16 cellular contexts compared by ENCODE assay signal in genomic region chr15:60740787-60741354, GRCh38.
A peak's percentile ranks its signal among the peaks of the same experiment; 100 is the strongest.
DNase-seq lines count a peak whose midpoint lies in the region; ATAC-seq, FAIRE-seq and TF ChIP-seq lines count a peak whose summit lies in the region.
"Had no signal": no experiment of that assay in that cellular context is flagged by ENCODE, and none has a peak within 500 bp of the region (broad histone marks: within the 10 kb centered on the region; RNA-seq: fewer than 3 reads in every experiment).

No MANE protein-coding gene starts in this region.

- peaks cover 3% of the 10 kb centered on the region for H3K9me3 Mint-ChIP-seq in MCF 10A (ENCODE audit: unreplicated experiment)
- H3K9me3 Mint-ChIP-seq in astrocyte (ENCODE audit: unreplicated experiment) = no peaks in the 10 kb centered on the region
- peaks cover 3% of the 10 kb centered on the region for H3K9me3 Mint-ChIP-seq in stimulated activated memory B cell treated with anti-CD40 and anti-IgM and Interleukin-4, amounts not matched to agents 10 μg/mL and 1 μg/mL and 100 μg/mL, for 72 hours

- no peak overlapping the region for H3K27ac Mint-ChIP-seq in MCF 10A (ENCODE audit: low read depth, unreplicated experiment)
- no peak overlapping the region for H3K27ac Mint-ChIP-seq in astrocyte (ENCODE audit: unreplicated experiment)
- H3K27ac Mint-ChIP-seq in stimulated activated memory B cell treated with anti-CD40 and anti-IgM and Interleukin-4, amounts not matched to agents 10 μg/mL and 1 μg/mL and 100 μg/mL, for 72 hours = no peak overlapping the region
- H3K27ac Mint-ChIP-seq: GM23338 had no signal

- no peak overlapping the region for H3K9ac ChIP-seq in mammary epithelial cell (ENCODE audit: insufficient read depth, low read length)
- no peak overlapping the region for H3K9ac ChIP-seq in astrocyte (ENCODE audit: low read length)
- no peak overlapping the region for H3K9ac ChIP-seq in HepG2 (ENCODE audit: insufficient read depth, low read depth, low read length)

- TF ChIP-seq CTCF in MCF 10A (IDR thresholded peaks at IDR 0.05; ENCODE audit: unreplicated experiment) (no peak), mammary epithelial cell (conservative IDR thresholded peaks at IDR 0.05 in 1 of 2, IDR thresholded peaks at IDR 0.05 in 1 of 2; ENCODE audit: extremely low read depth in 1 of 2, insufficient read depth in 1 of 2, low read depth in 1 of 2, low read length in 2 of 2) (no peak), astrocyte (IDR thresholded peaks at IDR 0.05; ENCODE audit: insufficient read depth, low read depth, low read length) (no peak), HepG2 (CRISPR knock-in tag; IDR thresholded peaks at IDR 0.05) (no peak), GM20000 (IDR thresholded peaks at IDR 0.05; ENCODE audit: extremely low read depth, missing control alignments) (no peak)

- no peak overlapping the region for H3K27ac ChIP-seq in mammary epithelial cell (ENCODE audit: insufficient read depth, low read depth, low read length)
- H3K27ac ChIP-seq in astrocyte (ENCODE audit: low read depth, low read length) = no peak overlapping the region
- peak overlapping the region; percentile 54 for H3K27ac ChIP-seq in HepG2 (ENCODE audit: extremely low read length, insufficient read depth, low read length)
- H3K27ac ChIP-seq: testis had no signal

- no peak overlapping the region for H3K4me3 Mint-ChIP-seq in MCF 10A (ENCODE audit: unreplicated experiment)
- no peak overlapping the region for H3K4me3 Mint-ChIP-seq in astrocyte (ENCODE audit: unreplicated experiment)
- no peak overlapping the region for H3K4me3 Mint-ChIP-seq in stimulated activated memory B cell treated with anti-CD40 and anti-IgM and Interleukin-4, amounts not matched to agents 10 μg/mL and 1 μg/mL and 100 μg/mL, for 72 hours
- H3K4me3 Mint-ChIP-seq: GM23338, nephron had no signal

- 69% methylated on average over 4 of the region's 4 CpGs for WGBS in mammary epithelial cell (ENCODE audit: low coverage, missing lambda C conversion rate)
- 0% methylated on average over 3 of the region's 4 CpGs for WGBS in HepG2 (ENCODE audit: low lambda C conversion rate)

- H3K4me1 Mint-ChIP-seq in MCF 10A (ENCODE audit: insufficient read depth, unreplicated experiment) (peaks cover 7% of the 10 kb centered on the region), astrocyte (ENCODE audit: low read depth, unreplicated experiment) (peaks cover 6% of the 10 kb centered on the region)
- no peaks in the 10 kb centered on the region for H3K4me1 Mint-ChIP-seq in stimulated activated memory B cell treated with anti-CD40 and anti-IgM and Interleukin-4, amounts not matched to agents 10 μg/mL and 1 μg/mL and 100 μg/mL, for 72 hours
- H3K4me1 Mint-ChIP-seq: GM23338 had no signal

- H3K9me3 ChIP-seq in mammary epithelial cell (replicated peaks; ENCODE audit: insufficient read depth, low read length) = no peaks in the 10 kb centered on the region
- H3K9me3 ChIP-seq in astrocyte (ENCODE audit: insufficient read depth, low read depth, low read length) = no peaks in the 10 kb centered on the region
- no peaks in the 10 kb centered on the region for H3K9me3 ChIP-seq in HepG2 (ENCODE audit: low read length)
- H3K9me3 ChIP-seq: testis had no signal

- intact Hi-C loops in MCF 10A (cut with micrococcal nuclease) = no loop called here
- intact Hi-C loops in mammary epithelial cell (cut with micrococcal nuclease) = no loop called here
- intact Hi-C loops in HepG2 (cut with micrococcal nuclease; ENCODE audit: unreplicated experiment) = no loop called here

- peaks cover 2% of the 10 kb centered on the region for H3K27me3 ChIP-seq in mammary epithelial cell (ENCODE audit: insufficient read depth, low read length)
- H3K27me3 ChIP-seq in astrocyte (ENCODE audit: insufficient read depth, low read length) = no peaks in the 10 kb centered on the region
- no peaks in the 10 kb centered on the region for H3K27me3 ChIP-seq in HepG2 (ENCODE audit: control insufficient read depth in 1 of 2, insufficient read depth in 2 of 2, low read length in 2 of 2)
- H3K27me3 ChIP-seq: testis had no signal

- peak; percentile 37 for DNase-seq in MCF 10A (ENCODE audit: unreplicated experiment)
- no peak for DNase-seq in mammary epithelial cell
- peak; percentile 18 for DNase-seq in astrocyte (ENCODE audit: low read depth)
- DNase-seq in HepG2 (ENCODE audit: low spot score) = peak; percentile 34
- DNase-seq in stimulated activated CD4-positive, alpha-beta T cell treated with anti-CD3 and anti-CD28 coated beads, Interleukin-15, amount 100 ng/mL, for 24 hours = no peak
- DNase-seq in GM20000 (ENCODE audit: low spot score) = no peak
- DNase-seq: AML-193; cerebellar nuclear complex; left ventricle myocardium superior; stimulated activated CD4-positive, alpha-beta T cell treated with anti-CD3 and anti-CD28 coated beads, Interleukin-1b, Interleukin-23, amount 100 ng/mL, for 48 hours; testis had no signal

- TF ChIP-seq EP300 in HepG2 (IDR thresholded peaks at IDR 0.05; ENCODE audit: low read depth in 2 of 2, low read length in 2 of 2) = peak in 1 of 2 experiments; percentile 75; a peak in 2 of 4 replicates
- TF ChIP-seq EP300 in HepG2 (CRISPR knock-in tag; IDR thresholded peaks at IDR 0.05; ENCODE audit: borderline replicate concordance) = no peak

- TF ChIP-seq POLR2A in HepG2 (IDR thresholded peaks at IDR 0.05; ENCODE audit: insufficient read depth in 1 of 2, low read depth in 2 of 2, low read length in 2 of 2) = no peak

- TF ChIP-seq RAD21 in HepG2 (CRISPR knock-in tag; IDR thresholded peaks at IDR 0.05) = no peak

- dilution Hi-C loops in mammary epithelial cell (cut with HindIII; ENCODE audit: low sequenced_read_pairs) = no loop called here

- POLR2A ChIA-PET in MCF 10A (lab: Yijun Ruan, JAX) = interaction anchor here (1.2 kb wide), 1 partner anchor 15 kb away, joined by 3 read pairs; no protein-coding TSS in a partner anchor
- POLR2A ChIA-PET in HepG2 (lab: Yijun Ruan, JAX) = interaction anchor here (1.0 kb wide), 1 partner anchor 12 kb away, joined by 4 read pairs; no protein-coding TSS in a partner anchor

- no peaks in the 10 kb centered on the region for H4K20me1 ChIP-seq in mammary epithelial cell (ENCODE audit: insufficient read depth, low read length)
- no peaks in the 10 kb centered on the region for H4K20me1 ChIP-seq in astrocyte (ENCODE audit: insufficient read depth, low read length)
- no peaks in the 10 kb centered on the region for H4K20me1 ChIP-seq in HepG2 (ENCODE audit: insufficient read depth, low read length)

- no peaks in the 10 kb centered on the region for H3K79me2 ChIP-seq in mammary epithelial cell (ENCODE audit: insufficient read depth, low read length)
- H3K79me2 ChIP-seq in astrocyte (ENCODE audit: insufficient read depth, low read length) = no peaks in the 10 kb centered on the region
- H3K79me2 ChIP-seq in HepG2 (ENCODE audit: insufficient read depth, low read length) = no peaks in the 10 kb centered on the region

- CTCF ChIA-PET in MCF 10A (lab: Yijun Ruan, JAX) = no interaction called here
- CTCF ChIA-PET in mammary epithelial cell (lab: Charles Lee; ENCODE audit: low non-redundant PET) = no interaction called here
- CTCF ChIA-PET in HepG2 (lab: Yijun Ruan, JAX; ENCODE audit: low intra/inter-chr PET ratio, low total read pairs) = no interaction called here

- H3K4me1 ChIP-seq in mammary epithelial cell (ENCODE audit: insufficient read depth, low read length) (no peaks in the 10 kb centered on the region), astrocyte (ENCODE audit: insufficient read depth, low read length) (no peaks in the 10 kb centered on the region), HepG2 (ENCODE audit: insufficient read depth, low read length) (peaks cover 58% of the 10 kb centered on the region)
- H3K4me1 ChIP-seq: testis had no signal

- H2AFZ ChIP-seq in mammary epithelial cell (ENCODE audit: low read depth, low read length) (no peak overlapping the region), astrocyte (ENCODE audit: low read depth, low read length) (no peak overlapping the region), HepG2 (ENCODE audit: low read length) (no peak overlapping the region)
- H2AFZ ChIP-seq: GM23338 had no signal

- BruUV-seq in MCF 10A (replicated peaks; lab: Mats Ljungman, UMichigan) (no TSS peak), mammary epithelial cell (replicated peaks; lab: Mats Ljungman, UMichigan) (no TSS peak), HepG2 (replicated peaks; lab: Mats Ljungman, UMichigan) (no TSS peak)

- H3K36me3 Mint-ChIP-seq in MCF 10A (ENCODE audit: insufficient read depth, unreplicated experiment) (no peaks in the 10 kb centered on the region), astrocyte (ENCODE audit: low read depth, unreplicated experiment) (peaks cover 4% of the 10 kb centered on the region)
- H3K36me3 Mint-ChIP-seq in stimulated activated memory B cell treated with anti-CD40 and anti-IgM and Interleukin-4, amounts not matched to agents 10 μg/mL and 1 μg/mL and 100 μg/mL, for 72 hours = no peaks in the 10 kb centered on the region

- ATAC-seq in HepG2 (peak; percentile 68), GM19463 (IDR thresholded peaks at IDR 0.05; ENCODE audit: unreplicated experiment) (no peak)
- no peak for ATAC-seq in stimulated activated memory B cell treated with anti-CD40 and anti-IgM and Interleukin-4, amounts not matched to agents 10 μg/mL and 1 μg/mL and 100 μg/mL, for 72 hours
- ATAC-seq: activated CD4-positive, CD25-positive, alpha-beta regulatory T cell treated with anti-CD3 and anti-CD28 coated beads, Interleukin-2, amount 50 U/mL, for 24 hours; GM23338; left ventricle myocardium superior had no signal

- H3K36me3 ChIP-seq in mammary epithelial cell (ENCODE audit: insufficient read depth, low read length) (no peaks in the 10 kb centered on the region), astrocyte (ENCODE audit: insufficient read depth, low read length) (no peaks in the 10 kb centered on the region), HepG2 (replicated peaks in 1 of 2; ENCODE audit: control insufficient read depth in 1 of 2, insufficient read depth in 2 of 2, low read length in 2 of 2) (no peaks in the 10 kb centered on the region)

- H3K4me2 ChIP-seq in mammary epithelial cell (ENCODE audit: insufficient read depth, low read depth, low read length) (no peak overlapping the region), astrocyte (ENCODE audit: low read length) (no peak overlapping the region), HepG2 (ENCODE audit: low read depth, low read length) (peak overlapping the region; percentile 32)
- H3K4me2 ChIP-seq: GM23338 had no signal

- H3K27me3 Mint-ChIP-seq in MCF 10A (ENCODE audit: insufficient read depth, unreplicated experiment) (no peaks in the 10 kb centered on the region), astrocyte (ENCODE audit: low read depth, unreplicated experiment) (peaks cover 1% of the 10 kb centered on the region)
- no peaks in the 10 kb centered on the region for H3K27me3 Mint-ChIP-seq in stimulated activated memory B cell treated with anti-CD40 and anti-IgM and Interleukin-4, amounts not matched to agents 10 μg/mL and 1 μg/mL and 100 μg/mL, for 72 hours

- FAIRE-seq in astrocyte (lab: Jason Lieb, UNC) = no peak
- FAIRE-seq in HepG2 (lab: Jason Lieb, UNC) = peak; percentile 76

- H3K4me3 ChIP-seq in mammary epithelial cell (replicated peaks in 1 of 3; ENCODE audit: insufficient read depth in 1 of 3, low read depth in 2 of 3, low read length in 3 of 3) = no peak overlapping the region
- no peak overlapping the region for H3K4me3 ChIP-seq in astrocyte (ENCODE audit: insufficient read depth, low read depth, low read length)
- H3K4me3 ChIP-seq in HepG2 (replicated peaks in 1 of 3; ENCODE audit: insufficient read depth in 1 of 3, low read depth in 2 of 3, low read length in 3 of 3) = no peak overlapping the region
- H3K4me3 ChIP-seq: GM23338, testis had no signal

- in situ Hi-C loops in mammary epithelial cell (cut with MboI; ENCODE audit: low sequenced_read_pairs in 2 of 2) (no loop called here), HepG2 (cut with HindIII; ENCODE audit: extremely low pct_ligation_motif_present, low pct_unique_long_range_greater_than_20kb) (no loop called here)

Comparison
In these comparisons a context has a peak if more than half of its experiments do, and no peak if none do; other contexts are left out.
1. DNase-seq: peak in MCF 10A (single experiment), astrocyte (single experiment) and HepG2 (single experiment); none in mammary epithelial cell (single experiment), stimulated activated CD4-positive, alpha-beta T cell treated with anti-CD3 and anti-CD28 coated beads, Interleukin-15, amount 100 ng/mL, for 24 hours (single experiment) and GM20000 (single experiment).